In the genomic region with DNA sequence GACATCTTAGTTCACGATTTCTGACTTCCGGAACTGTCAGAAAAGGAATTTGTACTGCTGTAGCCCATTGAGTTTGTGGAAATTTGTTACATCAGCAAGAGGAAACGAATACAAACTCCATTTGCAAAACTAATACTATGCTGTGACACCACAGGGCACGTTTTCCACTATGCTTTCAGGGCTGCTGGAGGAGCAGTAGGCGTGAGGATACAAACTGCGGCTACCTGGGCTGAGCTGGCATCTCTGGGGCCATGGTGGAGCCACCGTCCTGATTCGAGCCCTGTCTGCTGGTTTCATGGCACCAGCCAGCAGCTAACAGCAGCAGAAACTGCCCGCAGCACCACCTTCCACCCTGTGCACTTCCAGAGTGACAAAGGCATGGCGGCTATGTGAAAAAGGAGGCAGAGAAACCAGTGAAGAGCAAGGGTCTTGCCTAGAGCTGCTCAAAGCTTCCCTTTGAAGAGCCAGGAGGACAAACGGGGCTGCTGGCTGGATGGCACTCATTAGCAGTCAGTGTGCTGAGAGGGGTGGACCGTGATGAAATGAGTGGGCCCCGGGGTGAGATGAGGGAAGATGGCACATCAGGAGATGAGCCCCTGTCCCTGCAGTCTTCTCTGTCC, we compare ENCODE assay signal across 22 cellular contexts.
"Had no signal": no experiment of that assay in that cellular context is flagged by ENCODE, and none has a peak within 500 bp of the region (broad histone marks: within the 10 kb centered on the region; RNA-seq: fewer than 3 reads in every experiment).

No MANE protein-coding gene starts in this region.

- H3K27me3 ChIP-seq: MG63 had no signal

- ATAC-seq: HepG2, SK-N-SH treated with all-trans-retinoic acid at 6 μM for 48 hours had no signal

- H3K36me3 ChIP-seq: MG63, SJCRH30 had no signal

- DNase-seq: IMR-90, Karpas-422, KG1, MG63, NCI-H1092 treated with DMSO at 0.1 percent for 48 hours, NCI-H1436, NCI-H187, NCI-H2029, NCI-H2081 treated with DMSO at 0.1 percent for 48 hours, NCI-H2171, NCI-H226, NCI-H446, NCI-H510A, NCI-H524 treated with DMSO at 0.1 percent for 48 hours, NCI-H69, NCI-H774, RPMI8226, SHP77 treated with DMSO at 0.1 percent for 48 hours, SJCRH30 had no signal

- H3K9me3 ChIP-seq: MG63 had no signal

- H3K4me3 ChIP-seq: MG63, SJCRH30 had no signal

- H3K4me1 ChIP-seq: SJCRH30 had no signal

- H3K27ac ChIP-seq: SJCRH30 had no signal

- FAIRE-seq: HepG2, RCC 7860 had no signal
